Comparison of ENCODE assay signal across 8 cellular contexts in the genomic region with DNA sequence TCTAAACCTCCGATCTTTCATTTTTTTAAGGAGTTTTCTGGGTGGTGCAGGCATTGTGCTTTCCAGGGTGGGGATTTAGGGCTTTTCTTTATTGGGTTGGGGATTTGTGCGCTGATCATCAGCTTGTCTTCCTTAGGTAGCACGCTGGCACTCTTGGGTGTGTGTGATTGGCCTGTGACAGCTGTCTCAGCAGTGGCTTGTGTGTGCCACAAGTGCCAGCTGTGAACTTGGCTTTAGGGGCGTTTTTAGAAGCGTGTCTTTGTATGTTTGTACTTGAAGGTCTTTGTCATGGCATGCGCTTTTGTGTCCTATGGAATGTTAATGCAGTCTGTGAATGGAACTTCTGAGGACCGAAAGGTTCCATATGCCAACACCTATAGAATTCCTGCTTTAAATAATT. TPM values are rescaled to one million over a fixed set of nuclear protein-coding genes. Genes with fewer than 3 reads are reported as not detected.
DNase-seq lines count a peak whose midpoint lies in the region; ATAC-seq and TF ChIP-seq lines count a peak whose summit lies in the region.

No MANE protein-coding gene starts in this region.

- H3K4me3 ChIP-seq in CD8-positive, alpha-beta T cell (ENCODE audit: low read depth, low read length): peak overlapping the region; percentile 78
- H3K4me3 ChIP-seq in smooth muscle cell: peak overlapping the region; percentile 86

- no peaks in the 10 kb centered on the region for H3F3A ChIP-seq in smooth muscle cell (ENCODE audit: low read depth)

- no peaks in the 10 kb centered on the region for H3K27me3 Mint-ChIP-seq in CD8-positive, alpha-beta T cell (ENCODE audit: low read depth)
- H3K27me3 Mint-ChIP-seq in MCF 10A (ENCODE audit: insufficient read depth, unreplicated experiment): no peaks in the 10 kb centered on the region
- H3K27me3 Mint-ChIP-seq in immature natural killer cell (ENCODE audit: low read depth in 3 of 3): peaks cover 4 to 8% (median 7%) of the 10 kb centered on the region in 3 donors

- peaks cover 14% of the 10 kb centered on the region for H3K36me3 Mint-ChIP-seq in CD8-positive, alpha-beta T cell
- H3K36me3 Mint-ChIP-seq in MCF 10A (ENCODE audit: insufficient read depth, unreplicated experiment) (peaks cover 6% of the 10 kb centered on the region), immature natural killer cell (no peaks in the 10 kb centered on the region)

- peak overlapping the region; percentile 95 for H2AFZ ChIP-seq in smooth muscle cell (ENCODE audit: low read depth)

- peak overlapping the region; percentile 93 for H3K4me3 Mint-ChIP-seq in CD8-positive, alpha-beta T cell
- H3K4me3 Mint-ChIP-seq in MCF 10A (ENCODE audit: unreplicated experiment): peak overlapping the region; percentile 86
- H3K4me3 Mint-ChIP-seq in immature natural killer cell: peak overlapping the region; percentile 92 to 98 (median 94)

- intact Hi-C loops in CD8-positive, alpha-beta T cell (cut with DNase I, micrococcal nuclease): loop anchor here (2.0 to 10.0 kb wide), 7 partner anchors 303 to 1597 kb away; partner anchors contain the start of genes ANKIB1 (in 2 of the 2), KRIT1 (in 2 of the 2), CDK6 (in 1 of the 2) and GTPBP10 (in 1 of the 2)
- intact Hi-C loops in MCF 10A (cut with micrococcal nuclease): loop anchor here (2.0 kb wide), 1 partner anchor 61 kb away; the partner anchor contains the start of gene MTERF1

- H3K4me2 ChIP-seq in smooth muscle cell: peak overlapping the region; percentile 88

- peaks cover 47% of the 10 kb centered on the region for H4K20me1 ChIP-seq in smooth muscle cell (ENCODE audit: low read depth)

- peak; percentile 39 for ATAC-seq in CD8-positive, alpha-beta T cell
- ATAC-seq in GM21423 (IDR thresholded peaks at IDR 0.05; ENCODE audit: unreplicated experiment): peak; percentile 26

- no peaks in the 10 kb centered on the region for H3K27me3 ChIP-seq in CD8-positive, alpha-beta T cell (ENCODE audit: insufficient read depth, low read length)
- no peaks in the 10 kb centered on the region for H3K27me3 ChIP-seq in smooth muscle cell (ENCODE audit: low read depth)

- peak overlapping the region; percentile 93 for H3K27ac ChIP-seq in CD8-positive, alpha-beta T cell (ENCODE audit: low read depth, low read length)
- H3K27ac ChIP-seq in smooth muscle cell (ENCODE audit: low read depth): peak overlapping the region; percentile 86

- peaks cover 47% of the 10 kb centered on the region for H3K79me2 ChIP-seq in smooth muscle cell (ENCODE audit: low read depth)

- peaks cover 51% of the 10 kb centered on the region for H3K4me1 Mint-ChIP-seq in CD8-positive, alpha-beta T cell (ENCODE audit: low read depth)
- H3K4me1 Mint-ChIP-seq in MCF 10A (ENCODE audit: insufficient read depth, unreplicated experiment) (peaks cover 11% of the 10 kb centered on the region), immature natural killer cell (peaks cover 37 to 49% of the 10 kb centered on the region in 2 donors)

- H3K4me1 ChIP-seq in CD8-positive, alpha-beta T cell (ENCODE audit: insufficient read depth, low read length): peaks cover 21% of the 10 kb centered on the region
- H3K4me1 ChIP-seq in smooth muscle cell (ENCODE audit: low read depth): peaks cover 15% of the 10 kb centered on the region

- H3K27ac Mint-ChIP-seq in CD8-positive, alpha-beta T cell: peak overlapping the region; percentile 96
- peak overlapping the region; percentile 93 for H3K27ac Mint-ChIP-seq in MCF 10A (ENCODE audit: low read depth, unreplicated experiment)
- peak overlapping the region; percentile 91 to 98 (median 96) for H3K27ac Mint-ChIP-seq in immature natural killer cell

- POLR2A ChIA-PET in CD8-positive, alpha-beta T cell (lab: Charles Lee): interaction anchor here (0.5 to 3.6 kb wide), 6 partner anchors 62 to 587 kb away, joined by 3 to 24 read pairs (median 6); partner anchors contain the start of genes ANKIB1, GATAD1, KRIT1 and MTERF1
- POLR2A ChIA-PET in MCF 10A (lab: Yijun Ruan, JAX): interaction anchor here (0.7 to 4.0 kb wide), 19 partner anchors 11 to 758 kb away, joined by 3 to 46 read pairs (median 3); partner anchors contain the start of genes GATAD1 and MTERF1

- 7% methylated on average over 7 of the region's 7 CpGs for WGBS in smooth muscle cell (ENCODE audit: low lambda C conversion rate)

- H3K9me3 ChIP-seq in CD8-positive, alpha-beta T cell (ENCODE audit: low read length): no peaks in the 10 kb centered on the region
- H3K9me3 ChIP-seq in smooth muscle cell (replicated peaks; ENCODE audit: low read depth): no peaks in the 10 kb centered on the region

- TF ChIP-seq CTCF in CD8-positive, alpha-beta T cell (IDR thresholded peaks at IDR 0.05): no peak
- TF ChIP-seq CTCF in MCF 10A (IDR thresholded peaks at IDR 0.05; ENCODE audit: unreplicated experiment): no peak
- no peak for TF ChIP-seq CTCF in smooth muscle cell (IDR thresholded peaks at IDR 0.05; ENCODE audit: borderline replicate concordance, insufficient read depth, poor library complexity, severe bottlenecking)

- DNase-seq in CD8-positive, alpha-beta T cell: peak in 6 of 7 experiments; percentile 5 to 68 (median 36)
- DNase-seq in MV-4-11 (lab: John Stamatoyannopoulos, UW) (peak; percentile 24), T-helper 9 cell (peak; percentile 6), MCF 10A (ENCODE audit: unreplicated experiment) (peak; percentile 41), immature natural killer cell (peak; percentile 26 to 42 (median 34)), smooth muscle cell (lab: John Stamatoyannopoulos, UW; ENCODE audit: unreplicated experiment) (no peak), NK-92 (lab: John Stamatoyannopoulos, UW; ENCODE audit: unreplicated experiment) (no peak)

- peak overlapping the region; percentile 90 for H3K9ac ChIP-seq in smooth muscle cell (ENCODE audit: low read depth)

- no peaks in the 10 kb centered on the region for H3K36me3 ChIP-seq in CD8-positive, alpha-beta T cell (ENCODE audit: insufficient read depth, low read length)
- no peaks in the 10 kb centered on the region for H3K36me3 ChIP-seq in smooth muscle cell (ENCODE audit: low read depth)

- no peaks in the 10 kb centered on the region for H3K9me3 Mint-ChIP-seq in CD8-positive, alpha-beta T cell
- H3K9me3 Mint-ChIP-seq in MCF 10A (ENCODE audit: unreplicated experiment) (no peaks in the 10 kb centered on the region), immature natural killer cell (no peaks in the 10 kb centered on the region)

- CTCF ChIA-PET in CD8-positive, alpha-beta T cell (lab: Charles Lee): interaction anchor here (1.2 to 3.3 kb wide), 2 partner anchors 10 to 60 kb away, joined by 3 to 18 read pairs; partner anchors contain the start of gene MTERF1
- CTCF ChIA-PET in MCF 10A (lab: Yijun Ruan, JAX): interaction anchor here (0.6 to 5.0 kb wide), 3 partner anchors 11 to 1318 kb away, joined by 4 to 41 read pairs (median 5); partner anchors contain the start of gene MTERF1

- BruUV-seq in MCF 10A (replicated peaks; lab: Mats Ljungman, UMichigan): no TSS peak

RNA-seq across cellular contexts. Expression of gene AKAP9, which starts 0.8 kb away (rescaled TPM):
- 10 to 100 TPM; 61.2 to 61.3 TPM for total RNA-seq in CD8-positive, alpha-beta T cell
- 36.8 and 39.2 TPM in 2 replicates for total RNA-seq in MCF 10A (2022)
- 10 to 100 TPM in 2 of 3 donors, 1 to 10 TPM in 1; 8.1 to 38.1 (median 10.5) TPM for polyA plus RNA-seq in immature natural killer cell
- 57.8 and 62.7 TPM in 2 replicates for total RNA-seq in smooth muscle cell
- 41.7 and 66.3 TPM in 2 replicates for polyA plus RNA-seq in smooth muscle cell

Comparison
In these comparisons a context has a peak if more than half of its experiments do, and no peak if none do; other contexts are left out.
1. DNase-seq: peak in CD8-positive, alpha-beta T cell (6 of 7), MV-4-11 (single experiment), T-helper 9 cell (single experiment), MCF 10A (single experiment) and immature natural killer cell (3 of 3); none in smooth muscle cell (single experiment) and NK-92 (single experiment).
2. Peak in every context shown above with its lines, with median percentiles within 50 percentile points of each other: H3K27ac Mint-ChIP-seq and H3K4me3 Mint-ChIP-seq.